In the genomic region with DNA sequence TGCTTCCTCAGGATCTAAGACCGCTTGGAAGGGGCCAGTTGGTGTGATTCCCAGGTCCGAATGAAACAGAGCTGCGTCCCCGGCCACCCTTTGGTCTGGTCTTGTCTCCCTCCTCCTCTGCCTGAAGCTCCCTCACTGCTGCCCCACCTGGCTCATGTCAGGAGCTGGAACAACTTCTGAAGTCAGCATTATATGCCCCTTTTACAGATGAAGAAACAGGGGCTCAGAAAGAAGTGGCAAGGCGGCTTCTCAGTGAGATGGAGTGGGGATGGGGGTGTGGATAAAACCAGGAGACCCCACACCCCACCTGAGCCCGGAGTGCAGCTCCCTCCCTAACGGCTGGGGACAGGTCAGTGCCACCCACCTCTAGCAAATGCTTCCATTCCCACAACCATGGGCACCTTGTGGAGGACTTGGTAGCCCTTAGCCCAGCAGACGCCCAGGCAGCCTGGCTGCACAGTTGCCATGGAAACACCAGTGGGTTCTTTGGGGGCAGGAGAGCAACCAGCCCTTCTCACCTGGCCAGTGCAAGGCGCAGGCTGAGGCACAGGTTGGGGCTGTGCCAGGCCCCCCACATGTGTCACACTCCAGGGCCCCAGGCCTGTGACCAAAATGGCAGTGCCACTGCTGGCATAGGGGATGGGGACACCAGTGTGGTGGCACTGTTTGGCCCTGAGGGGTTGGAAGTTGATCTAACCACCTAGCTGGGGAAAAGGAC, we compare ENCODE assay signal across 10 cellular contexts. TPM values are rescaled to one million over a fixed set of nuclear protein-coding genes. Genes with fewer than 3 reads are reported as not detected.
A peak's percentile ranks its signal among the peaks of the same experiment; 100 is the strongest.
DNase-seq lines count a peak whose midpoint lies in the region; ATAC-seq, FAIRE-seq and TF ChIP-seq lines count a peak whose summit lies in the region.
"Had no signal": no experiment of that assay in that cellular context is flagged by ENCODE, and none has a peak within 500 bp of the region (broad histone marks: within the 10 kb centered on the region; RNA-seq: fewer than 3 reads in every experiment).

No MANE protein-coding gene starts in this region.

- H3K27ac ChIP-seq in kidney (ENCODE audit: low read depth in 2 of 2, low read length in 2 of 2) (peak overlapping the region; percentile 80), thoracic aorta (peak overlapping the region; percentile 91 to 95), foreskin keratinocyte (no peak overlapping the region)

- peak overlapping the region; percentile 78 for H3K27ac Mint-ChIP-seq in activated CD8-positive, alpha-beta T cell treated with anti-CD3 and anti-CD28 coated beads for 36 hours
- no peak overlapping the region for H3K27ac Mint-ChIP-seq in activated CD8-positive, alpha-beta T cell treated with anti-CD3 and anti-CD28 coated beads, Interleukin-2, amount 10 ng/mL, durations not matched to agents 7 days and 5 days

- peaks cover 96% of the 10 kb centered on the region for H3K4me1 ChIP-seq in adipocyte (ENCODE audit: control insufficient read depth, insufficient read depth, low read length)
- H3K4me1 ChIP-seq in kidney (ENCODE audit: control insufficient read depth in 1 of 2, insufficient read depth in 1 of 2, low read depth in 1 of 2, low read length in 2 of 2), result peaks cover 35 to 55% of the 10 kb centered on the region in 2 donors
- peaks cover 83 to 99% of the 10 kb centered on the region in 2 donors for H3K4me1 ChIP-seq in thoracic aorta (ENCODE audit: control insufficient read depth in 1 of 2, low read depth in 2 of 2)
- peaks cover 26% of the 10 kb centered on the region for H3K4me1 ChIP-seq in foreskin keratinocyte

- no peaks in the 10 kb centered on the region for H3K9me3 Mint-ChIP-seq in activated CD8-positive, alpha-beta T cell treated with anti-CD3 and anti-CD28 coated beads for 36 hours
- no peaks in the 10 kb centered on the region for H3K9me3 Mint-ChIP-seq in activated CD8-positive, alpha-beta T cell treated with anti-CD3 and anti-CD28 coated beads, Interleukin-2, amount 10 ng/mL, durations not matched to agents 7 days and 5 days (ENCODE audit: insufficient read depth)

- peaks cover 63% of the 10 kb centered on the region for H3K4me1 Mint-ChIP-seq in activated CD8-positive, alpha-beta T cell treated with anti-CD3 and anti-CD28 coated beads for 36 hours (ENCODE audit: low read depth)
- H3K4me1 Mint-ChIP-seq in activated CD8-positive, alpha-beta T cell treated with anti-CD3 and anti-CD28 coated beads, Interleukin-2, amount 10 ng/mL, durations not matched to agents 7 days and 5 days (ENCODE audit: low read depth), result peaks cover 49% of the 10 kb centered on the region

- POLR2A ChIA-PET in activated CD8-positive, alpha-beta T cell treated with anti-CD3 and anti-CD28 coated beads for 36 hours (lab: Charles Lee), result interaction anchor here (0.6 to 5.8 kb wide), 5 partner anchors 14 to 50 kb away, joined by 3 to 90 read pairs (median 3); a partner anchor contains a TSS
- POLR2A ChIA-PET in activated CD8-positive, alpha-beta T cell treated with anti-CD3 and anti-CD28 coated beads, Interleukin-2, amount 10 ng/mL, durations not matched to agents 7 days and 5 days (lab: Charles Lee), result interaction anchor here (1.4 kb wide), 1 partner anchor 28 kb away, joined by 3 read pairs; no protein-coding TSS in a partner anchor

- no peak for FAIRE-seq in kidney (lab: Jason Lieb, UNC)
- FAIRE-seq: colon had no signal

- no peak overlapping the region for H3K4me3 ChIP-seq in adipocyte (ENCODE audit: low read length)
- H3K4me3 ChIP-seq in kidney (ENCODE audit: low read length in 2 of 2), result no peak overlapping the region
- H3K4me3 ChIP-seq in thoracic aorta, result no peak overlapping the region

- intact Hi-C loops in activated CD8-positive, alpha-beta T cell treated with anti-CD3 and anti-CD28 coated beads for 36 hours (cut with micrococcal nuclease), result no loop called here
- intact Hi-C loops in kidney (cut with DNase I) (no loop called here), posterior cingulate gyrus (cut with DNase I) (no loop called here)

- H3K9ac ChIP-seq in adipocyte (ENCODE audit: low read length), result peak overlapping the region; percentile 77
- peak overlapping the region in 1 of 2 donors; percentile 55 for H3K9ac ChIP-seq in kidney (ENCODE audit: low read length in 2 of 2)

- H3K9me3 ChIP-seq in adipocyte (ENCODE audit: control insufficient read depth, low read length) (no peaks in the 10 kb centered on the region), kidney (ENCODE audit: control insufficient read depth in 1 of 2, low read length in 2 of 2) (no peaks in the 10 kb centered on the region), thoracic aorta (no peaks in the 10 kb centered on the region)

- ATAC-seq in activated CD8-positive, alpha-beta T cell treated with anti-CD3 and anti-CD28 coated beads for 36 hours, result no peak
- no peak for ATAC-seq in activated CD8-positive, alpha-beta T cell treated with anti-CD3 and anti-CD28 coated beads, Interleukin-2, amount 10 ng/mL, durations not matched to agents 7 days and 5 days
- no peak for ATAC-seq in thoracic aorta (ENCODE audit: insufficient number of reproducible peaks, low FRiP score, low read depth)
- ATAC-seq in foreskin keratinocyte, result no peak

- no peak overlapping the region for H3K4me3 Mint-ChIP-seq in activated CD8-positive, alpha-beta T cell treated with anti-CD3 and anti-CD28 coated beads for 36 hours
- H3K4me3 Mint-ChIP-seq in activated CD8-positive, alpha-beta T cell treated with anti-CD3 and anti-CD28 coated beads, Interleukin-2, amount 10 ng/mL, durations not matched to agents 7 days and 5 days, result no peak overlapping the region

- CTCF ChIA-PET in activated CD8-positive, alpha-beta T cell treated with anti-CD3 and anti-CD28 coated beads for 36 hours (lab: Charles Lee), result interaction anchor here (1.1 to 3.2 kb wide), 6 partner anchors 12 to 105 kb away, joined by 3 to 16 read pairs (median 8); no protein-coding TSS in a partner anchor
- CTCF ChIA-PET in activated CD8-positive, alpha-beta T cell treated with anti-CD3 and anti-CD28 coated beads, Interleukin-2, amount 10 ng/mL, durations not matched to agents 7 days and 5 days (lab: Charles Lee), result interaction anchor here (1.6 to 7.6 kb wide), 6 partner anchors 9 to 90 kb away, joined by 4 to 62 read pairs (median 10); no protein-coding TSS in a partner anchor

- H3K27me3 Mint-ChIP-seq in activated CD8-positive, alpha-beta T cell treated with anti-CD3 and anti-CD28 coated beads for 36 hours, result no peaks in the 10 kb centered on the region
- no peaks in the 10 kb centered on the region for H3K27me3 Mint-ChIP-seq in activated CD8-positive, alpha-beta T cell treated with anti-CD3 and anti-CD28 coated beads, Interleukin-2, amount 10 ng/mL, durations not matched to agents 7 days and 5 days (ENCODE audit: low read depth)

- no peak for DNase-seq in activated CD8-positive, alpha-beta T cell treated with anti-CD3 and anti-CD28 coated beads for 36 hours
- no peak for DNase-seq in activated CD8-positive, alpha-beta T cell treated with anti-CD3 and anti-CD28 coated beads, Interleukin-2, amount 10 ng/mL, durations not matched to agents 7 days and 5 days
- DNase-seq in adipocyte (ENCODE audit: low read depth), result no peak
- DNase-seq in kidney, result no peak
- no peak for DNase-seq in thoracic aorta (ENCODE audit: low spot score)
- DNase-seq in foreskin keratinocyte, result no peak
- DNase-seq in posterior cingulate gyrus, result no peak
- no peak for DNase-seq in stimulated activated CD4-positive, alpha-beta T cell treated with anti-CD3 and anti-CD28 coated beads, Interleukin-4, amount 100 ng/mL, for 24 hours
- DNase-seq: SW 1271 had no signal

- H3K36me3 ChIP-seq in adipocyte (ENCODE audit: control insufficient read depth, insufficient read depth, low read length, severe bottlenecking) (no peaks in the 10 kb centered on the region), kidney (ENCODE audit: control insufficient read depth in 1 of 2, insufficient read depth in 2 of 2, low read length in 2 of 2) (no peaks in the 10 kb centered on the region), thoracic aorta (no peaks in the 10 kb centered on the region)

- H3K27me3 ChIP-seq in adipocyte (replicated peaks; ENCODE audit: control insufficient read depth, insufficient read depth, low read length) (no peaks in the 10 kb centered on the region), thoracic aorta (replicated peaks; ENCODE audit: insufficient read depth) (no peaks in the 10 kb centered on the region), foreskin keratinocyte (no peaks in the 10 kb centered on the region)

- peaks cover 39% of the 10 kb centered on the region for H3K36me3 Mint-ChIP-seq in activated CD8-positive, alpha-beta T cell treated with anti-CD3 and anti-CD28 coated beads for 36 hours (ENCODE audit: low read depth)
- peaks cover 16% of the 10 kb centered on the region for H3K36me3 Mint-ChIP-seq in activated CD8-positive, alpha-beta T cell treated with anti-CD3 and anti-CD28 coated beads, Interleukin-2, amount 10 ng/mL, durations not matched to agents 7 days and 5 days (ENCODE audit: low read depth)

- no peak for TF ChIP-seq CTCF in activated CD8-positive, alpha-beta T cell treated with anti-CD3 and anti-CD28 coated beads for 36 hours (IDR thresholded peaks at IDR 0.05)
- TF ChIP-seq CTCF in kidney (IDR thresholded peaks at IDR 0.05; ENCODE audit: borderline replicate concordance, extremely low read depth, insufficient read depth) (no peak), thoracic aorta (IDR thresholded peaks at IDR 0.05) (no peak), foreskin keratinocyte (conservative IDR thresholded peaks at IDR 0.05) (no peak)

RNA-seq across cellular contexts. Expression of a gene that starts 31.9 kb away (rescaled TPM):
- total RNA-seq in activated CD8-positive, alpha-beta T cell treated with anti-CD3 and anti-CD28 coated beads for 36 hours, result 100 to 1,000 TPM; 118 to 127 TPM
- total RNA-seq in activated CD8-positive, alpha-beta T cell treated with anti-CD3 and anti-CD28 coated beads, Interleukin-2, amount 10 ng/mL, durations not matched to agents 7 days and 5 days, result 10 to 100 TPM; 70.9 to 72.5 TPM
- total RNA-seq in kidney (128 TPM), thoracic aorta (100 to 1,000 TPM; 103 to 124 TPM), foreskin keratinocyte (51.1 and 63.5 TPM in 2 replicates)
- polyA plus RNA-seq in kidney (ENCODE audit: insufficient read depth, low read depth, low replicate concordance) (30.8 TPM), foreskin keratinocyte (28.0 and 34.0 TPM in 2 replicates)
